Comparison of ENCODE assay signal across 8 cellular contexts in genomic region chr10:103855424-103855823, GRCh38. TPM values are rescaled to one million over a fixed set of nuclear protein-coding genes. Genes with fewer than 3 reads are reported as not detected.
DNase-seq lines count a peak whose midpoint lies in the region; ATAC-seq and TF ChIP-seq lines count a peak whose summit lies in the region.

A gene with protein sequence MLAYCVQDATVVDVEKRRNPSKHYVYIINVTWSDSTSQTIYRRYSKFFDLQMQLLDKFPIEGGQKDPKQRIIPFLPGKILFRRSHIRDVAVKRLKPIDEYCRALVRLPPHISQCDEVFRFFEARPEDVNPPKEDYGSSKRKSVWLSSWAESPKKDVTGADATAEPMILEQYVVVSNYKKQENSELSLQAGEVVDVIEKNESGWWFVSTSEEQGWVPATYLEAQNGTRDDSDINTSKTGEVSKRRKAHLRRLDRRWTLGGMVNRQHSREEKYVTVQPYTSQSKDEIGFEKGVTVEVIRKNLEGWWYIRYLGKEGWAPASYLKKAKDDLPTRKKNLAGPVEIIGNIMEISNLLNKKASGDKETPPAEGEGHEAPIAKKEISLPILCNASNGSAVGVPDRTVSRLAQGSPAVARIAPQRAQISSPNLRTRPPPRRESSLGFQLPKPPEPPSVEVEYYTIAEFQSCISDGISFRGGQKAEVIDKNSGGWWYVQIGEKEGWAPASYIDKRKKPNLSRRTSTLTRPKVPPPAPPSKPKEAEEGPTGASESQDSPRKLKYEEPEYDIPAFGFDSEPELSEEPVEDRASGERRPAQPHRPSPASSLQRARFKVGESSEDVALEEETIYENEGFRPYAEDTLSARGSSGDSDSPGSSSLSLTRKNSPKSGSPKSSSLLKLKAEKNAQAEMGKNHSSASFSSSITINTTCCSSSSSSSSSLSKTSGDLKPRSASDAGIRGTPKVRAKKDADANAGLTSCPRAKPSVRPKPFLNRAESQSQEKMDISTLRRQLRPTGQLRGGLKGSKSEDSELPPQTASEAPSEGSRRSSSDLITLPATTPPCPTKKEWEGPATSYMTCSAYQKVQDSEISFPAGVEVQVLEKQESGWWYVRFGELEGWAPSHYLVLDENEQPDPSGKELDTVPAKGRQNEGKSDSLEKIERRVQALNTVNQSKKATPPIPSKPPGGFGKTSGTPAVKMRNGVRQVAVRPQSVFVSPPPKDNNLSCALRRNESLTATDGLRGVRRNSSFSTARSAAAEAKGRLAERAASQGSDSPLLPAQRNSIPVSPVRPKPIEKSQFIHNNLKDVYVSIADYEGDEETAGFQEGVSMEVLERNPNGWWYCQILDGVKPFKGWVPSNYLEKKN (minus strand): TSS chr10:103855576. CDS start chr10:103855266, 310 bp downstream.

- peak within 1 kb of the TSS; percentile 63 to 86 for H3K27ac ChIP-seq in coronary artery
- peak within 1 kb of the TSS; percentile 71 for H3K27ac ChIP-seq in substantia nigra (ENCODE audit: low read depth, low read length, poor library complexity, severe bottlenecking)

- TF ChIP-seq CTCF in coronary artery (IDR thresholded peaks at IDR 0.05) (no peak), lower leg skin (IDR thresholded peaks at IDR 0.05) (no peak)

- 0 to 1% methylated on average over 4 to 35 of the region's 54 CpGs for WGBS in lower leg skin, 2 donors

- no peak for ATAC-seq in GM19452 (IDR thresholded peaks at IDR 0.05; ENCODE audit: unreplicated experiment)

- DNase-seq in NCI-H748 (lab: John Stamatoyannopoulos, UW; ENCODE audit: unreplicated experiment) (peak; percentile 39), NCI-H748 treated with DMSO at 0.1 percent for 48 hours (lab: John Stamatoyannopoulos, UW) (no peak), coronary artery (ENCODE audit: low spot score) (no peak), lower leg skin (ENCODE audit: low spot score in 2 of 2) (peak in 1 of 2 donors; percentile 85), substantia nigra (lab: John Stamatoyannopoulos, UW) (peak in 22 of 49 donors; percentile 13 to 67 (median 36)), OCI-M2 (lab: John Stamatoyannopoulos, UW; ENCODE audit: unreplicated experiment) (no peak)

- TF ChIP-seq POLR2A in lower leg skin (IDR thresholded peaks at IDR 0.05) = no peak

- H3K4me3 ChIP-seq in coronary artery = peak within 1 kb of the TSS; percentile 87
- peak within 1 kb of the TSS; percentile 44 for H3K4me3 ChIP-seq in lower leg skin (ENCODE audit: low read depth, poor library complexity, severe bottlenecking)

- intact Hi-C loops in T-helper 1 cell treated with Interleukin-12 subunit alpha and Interleukin-12 subunit beta and Interleukin-4 antibody, amounts not matched to agents 30 ng/mL and 1 ng/mL, for 36 hours (cut with micrococcal nuclease) = loop anchor here (2.0 kb wide), 1 partner anchor 83 kb away; no protein-coding TSS in a partner anchor
- intact Hi-C loops in lower leg skin (cut with DNase I; ENCODE audit: low total_unique reads) = loop anchor here (1.0 kb wide), 1 partner anchor 26 kb away; no protein-coding TSS in a partner anchor

RNA-seq across cellular contexts. Expression of the gene that starts here (rescaled TPM):
- total RNA-seq in T-helper 1 cell treated with Interleukin-12 subunit alpha and Interleukin-12 subunit beta and Interleukin-4 antibody, amounts not matched to agents 30 ng/mL and 1 ng/mL, for 36 hours = 19.0 and 19.3 TPM in 2 replicates
- 10 to 100 TPM; 35.0 to 54.8 (median 45.4) TPM for total RNA-seq in lower leg skin
